Comparison of ENCODE assay signal across 15 cellular contexts in the genomic region with DNA sequence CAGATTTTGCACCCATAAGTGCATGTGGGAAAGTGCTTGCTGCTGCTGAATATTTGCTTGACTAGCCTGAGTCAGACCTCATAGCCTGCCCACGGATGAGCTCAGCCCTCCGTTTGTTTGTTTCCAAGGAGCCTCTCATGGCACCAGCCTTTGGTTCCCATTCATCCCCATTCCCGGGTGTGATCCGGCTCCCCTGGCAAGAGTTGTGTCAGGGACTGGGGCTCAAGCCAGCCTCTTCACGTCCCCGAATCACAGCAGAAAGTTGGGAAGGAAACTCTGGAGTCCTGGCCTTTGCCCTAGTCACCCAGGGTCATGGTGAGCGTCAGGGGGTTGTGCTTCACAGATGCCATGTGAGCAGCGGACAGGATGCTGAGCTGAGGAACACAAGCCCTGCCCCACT.
DNase-seq lines count a peak whose midpoint lies in the region; ATAC-seq lines count a peak whose summit lies in the region.
"Had no signal": no experiment of that assay in that cellular context is flagged by ENCODE, and none has a peak within 500 bp of the region (broad histone marks: within the 10 kb centered on the region; RNA-seq: fewer than 3 reads in every experiment).

No MANE protein-coding gene starts in this region.

- in situ Hi-C loops in KBM-7 (cut with MboI; ENCODE audit: low pct_unique_long_range_greater_than_20kb, low sequenced_read_pairs): no loop called here

- ATAC-seq in GM19328 (IDR thresholded peaks at IDR 0.05; ENCODE audit: unreplicated experiment): no peak
- ATAC-seq: sciatic nerve; stimulated activated naive CD8-positive, alpha-beta T cell treated with anti-CD3 and anti-CD28 coated beads, Interleukin-15, amount 100 ng/mL, for 72 hours had no signal

- peak; percentile 27 for DNase-seq in GM03348 (ENCODE audit: low spot score)
- peak; percentile 20 for DNase-seq in astrocyte of the hippocampus (ENCODE audit: low read depth, low spot score)
- peak in 29 of 56 donors; percentile 1 to 57 (median 20) for DNase-seq in nucleus accumbens (lab: John Stamatoyannopoulos, UW)
- DNase-seq in stimulated activated CD8-positive, alpha-beta memory T cell treated with anti-CD3 and anti-CD28 coated beads, Interleukin-4, amount 100 ng/mL, for 48 hours: no peak
- DNase-seq in KBM-7: no peak
- DNase-seq: activated CD4-positive, alpha-beta T cell treated with anti-CD3 and anti-CD28 coated beads for 48 hours; CD8-positive, alpha-beta memory T cell; central memory CD4-positive, alpha-beta T cell; NCI-H187; NCI-H446 treated with DMSO at 0.1 percent for 48 hours; NK-92 treated with Interleukin-12 subunit alpha and Interleukin-12 subunit beta, amount 100 ng/mL, for 24 hours; RPMI8226; stimulated activated naive CD8-positive, alpha-beta T cell treated with anti-CD3 and anti-CD28 coated beads, Interleukin-15, amount 100 ng/mL, for 72 hours had no signal

Comparison
In these comparisons a context has a peak if more than half of its experiments do, and no peak if none do; other contexts are left out.
1. DNase-seq: peak in GM03348 (single experiment), astrocyte of the hippocampus (single experiment) and nucleus accumbens (29 of 56); none in stimulated activated CD8-positive, alpha-beta memory T cell treated with anti-CD3 and anti-CD28 coated beads, Interleukin-4, amount 100 ng/mL, for 48 hours (single experiment) and KBM-7 (single experiment).